ENCODE assay signal across 1 cellular context in the genomic region with DNA sequence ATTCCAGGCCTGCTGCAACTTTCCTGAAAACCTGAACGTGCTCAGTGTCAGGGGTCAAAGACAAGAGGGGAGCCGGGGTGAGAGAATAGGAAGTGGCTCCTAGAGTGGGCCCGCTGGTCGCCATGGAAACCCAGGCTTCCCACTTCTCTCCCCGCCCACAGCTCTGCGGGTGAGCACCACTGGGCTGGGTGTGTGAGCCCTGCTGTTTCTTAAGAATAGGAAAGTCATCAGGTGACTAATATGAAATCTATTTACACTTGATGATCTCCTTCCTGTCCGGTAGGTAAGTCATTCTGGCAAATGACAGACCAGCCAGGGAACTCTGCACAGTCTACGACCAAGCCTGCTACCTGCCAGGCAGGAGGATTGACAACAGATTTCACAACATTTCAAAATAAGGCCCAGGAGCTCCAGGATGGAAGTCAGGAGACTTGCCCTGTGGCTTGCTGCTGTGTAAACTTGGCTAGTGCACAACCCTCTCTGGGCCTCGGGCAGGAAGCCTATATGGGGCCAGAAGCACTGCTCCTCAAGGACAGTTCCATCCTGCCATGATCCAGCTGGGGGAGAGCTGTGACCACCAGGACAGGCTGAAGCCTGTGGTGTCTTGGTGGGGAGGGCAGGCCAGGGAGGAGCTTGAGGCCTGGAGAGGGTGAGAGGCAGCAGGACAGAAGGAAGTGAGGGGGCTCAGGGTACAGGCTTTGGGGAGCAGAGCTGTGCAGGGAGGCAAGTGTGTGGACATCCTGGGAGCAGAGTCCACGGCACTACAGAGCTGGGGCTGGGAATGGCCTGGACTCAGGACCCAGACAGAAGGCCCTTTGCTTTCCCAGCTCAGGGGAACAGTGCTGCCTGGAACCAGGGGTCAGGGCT.
TF ChIP-seq lines count a peak whose summit lies in the region.

No MANE protein-coding gene starts in this region.

TF ChIP-seq in GM12878, 131 proteins besides CTCF, POLR2A, EP300 and RAD21 (continued from another document and continues in another):
- TF ChIP-seq SPI1 (IDR thresholded peaks at IDR 0.05; ENCODE audit: borderline replicate concordance, insufficient read depth, low read depth, low read length) (peak; percentile 77), RB1 (IDR thresholded peaks at IDR 0.05; ENCODE audit: borderline replicate concordance) (no peak), BHLHE40 (IDR thresholded peaks at IDR 0.05; ENCODE audit: borderline replicate concordance in 1 of 2, low read depth in 2 of 2, low read length in 1 of 2) (peak; percentile 71 to 81; a peak in 3 of 4 replicates), RFX5 (IDR thresholded peaks at IDR 0.05; ENCODE audit: low read depth, low read length) (no peak), ZNF24 (IDR thresholded peaks at IDR 0.05) (no peak; the same call in 1 of the 2 replicates), PAX8 (IDR thresholded peaks at IDR 0.05) (no peak), EED (IDR thresholded peaks at IDR 0.05; ENCODE audit: low read depth) (no peak; the same call in 1 of the 2 replicates), HDAC6 (IDR thresholded peaks at IDR 0.05; ENCODE audit: unreplicated experiment) (no peak), SP1 (IDR thresholded peaks at IDR 0.05; ENCODE audit: low read depth, low read length) (no peak), GATAD2B (conservative IDR thresholded peaks at IDR 0.05; ENCODE audit: low read depth) (peak; percentile 50; the same call in 1 of the 2 replicates), ETV6 (conservative IDR thresholded peaks at IDR 0.05 in 1 of 2, IDR thresholded peaks at IDR 0.05 in 1 of 2; ENCODE audit: borderline replicate concordance in 1 of 2, low read depth in 1 of 2) (no peak), TBL1XR1 (IDR thresholded peaks at IDR 0.05; ENCODE audit: low read depth, low read length) (no peak), TCF3 (IDR thresholded peaks at IDR 0.05; ENCODE audit: borderline replicate concordance, insufficient read depth, low read depth, low read length) (no peak), BCL11A (IDR thresholded peaks at IDR 0.05; ENCODE audit: low read depth, low read length) (no peak), ZSCAN29 (IDR thresholded peaks at IDR 0.05) (no peak), MTA2 (IDR thresholded peaks at IDR 0.05; ENCODE audit: low read depth) (peak; percentile 48), CBX5 (IDR thresholded peaks at IDR 0.05; ENCODE audit: low read depth) (no peak), EZH2 (IDR thresholded peaks at IDR 0.05; ENCODE audit: borderline replicate concordance, control insufficient read depth, low read depth, low read length) (no peak), MXI1 (IDR thresholded peaks at IDR 0.05; ENCODE audit: low read depth, low read length) (no peak; the same call in 1 of the 2 replicates), NR2C2 (IDR thresholded peaks at IDR 0.05; ENCODE audit: borderline replicate concordance, control insufficient read depth, insufficient read length, low read depth) (no peak), RAD51 (IDR thresholded peaks at IDR 0.05) (peak; percentile 59; the same call in 1 of the 2 replicates), CHD2 (IDR thresholded peaks at IDR 0.05; ENCODE audit: borderline replicate concordance, low read depth, low read length) (no peak), IRF4 (IDR thresholded peaks at IDR 0.05; ENCODE audit: low read depth, low read length) (no peak), CREM (IDR thresholded peaks at IDR 0.05; ENCODE audit: low read depth) (no peak), HDGF (IDR thresholded peaks at IDR 0.05) (no peak), FOS (IDR thresholded peaks at IDR 0.05; ENCODE audit: borderline replicate concordance, extremely low read depth, insufficient read length) (no peak), WRNIP1 (IDR thresholded peaks at IDR 0.05; ENCODE audit: borderline replicate concordance, low read depth, low read length) (no peak), MYB (IDR thresholded peaks at IDR 0.05; ENCODE audit: borderline replicate concordance, low read depth, low read length) (no peak), STAT3 (IDR thresholded peaks at IDR 0.05; ENCODE audit: low read depth, low read length) (no peak), KLF5 (IDR thresholded peaks at IDR 0.05; ENCODE audit: partially characterized antibody) (no peak), SMAD1 (IDR thresholded peaks at IDR 0.05; ENCODE audit: low read depth, partially characterized antibody) (no peak), HCFC1 (IDR thresholded peaks at IDR 0.05; ENCODE audit: low read length) (no peak)
- TF ChIP-seq, protein P1, sequence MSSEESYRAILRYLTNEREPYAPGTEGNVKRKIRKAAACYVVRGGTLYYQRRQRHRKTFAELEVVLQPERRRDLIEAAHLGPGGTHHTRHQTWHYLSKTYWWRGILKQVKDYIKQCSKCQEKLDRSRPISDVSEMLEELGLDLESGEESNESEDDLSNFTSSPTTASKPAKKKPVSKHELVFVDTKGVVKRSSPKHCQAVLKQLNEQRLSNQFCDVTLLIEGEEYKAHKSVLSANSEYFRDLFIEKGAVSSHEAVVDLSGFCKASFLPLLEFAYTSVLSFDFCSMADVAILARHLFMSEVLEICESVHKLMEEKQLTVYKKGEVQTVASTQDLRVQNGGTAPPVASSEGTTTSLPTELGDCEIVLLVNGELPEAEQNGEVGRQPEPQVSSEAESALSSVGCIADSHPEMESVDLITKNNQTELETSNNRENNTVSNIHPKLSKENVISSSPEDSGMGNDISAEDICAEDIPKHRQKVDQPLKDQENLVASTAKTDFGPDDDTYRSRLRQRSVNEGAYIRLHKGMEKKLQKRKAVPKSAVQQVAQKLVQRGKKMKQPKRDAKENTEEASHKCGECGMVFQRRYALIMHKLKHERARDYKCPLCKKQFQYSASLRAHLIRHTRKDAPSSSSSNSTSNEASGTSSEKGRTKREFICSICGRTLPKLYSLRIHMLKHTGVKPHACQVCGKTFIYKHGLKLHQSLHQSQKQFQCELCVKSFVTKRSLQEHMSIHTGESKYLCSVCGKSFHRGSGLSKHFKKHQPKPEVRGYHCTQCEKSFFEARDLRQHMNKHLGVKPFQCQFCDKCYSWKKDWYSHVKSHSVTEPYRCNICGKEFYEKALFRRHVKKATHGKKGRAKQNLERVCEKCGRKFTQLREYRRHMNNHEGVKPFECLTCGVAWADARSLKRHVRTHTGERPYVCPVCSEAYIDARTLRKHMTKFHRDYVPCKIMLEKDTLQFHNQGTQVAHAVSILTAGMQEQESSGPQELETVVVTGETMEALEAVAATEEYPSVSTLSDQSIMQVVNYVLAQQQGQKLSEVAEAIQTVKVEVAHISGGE (CRISPR knock-in tag; IDR thresholded peaks at IDR 0.05): no peak
- TF ChIP-seq, protein P2, sequence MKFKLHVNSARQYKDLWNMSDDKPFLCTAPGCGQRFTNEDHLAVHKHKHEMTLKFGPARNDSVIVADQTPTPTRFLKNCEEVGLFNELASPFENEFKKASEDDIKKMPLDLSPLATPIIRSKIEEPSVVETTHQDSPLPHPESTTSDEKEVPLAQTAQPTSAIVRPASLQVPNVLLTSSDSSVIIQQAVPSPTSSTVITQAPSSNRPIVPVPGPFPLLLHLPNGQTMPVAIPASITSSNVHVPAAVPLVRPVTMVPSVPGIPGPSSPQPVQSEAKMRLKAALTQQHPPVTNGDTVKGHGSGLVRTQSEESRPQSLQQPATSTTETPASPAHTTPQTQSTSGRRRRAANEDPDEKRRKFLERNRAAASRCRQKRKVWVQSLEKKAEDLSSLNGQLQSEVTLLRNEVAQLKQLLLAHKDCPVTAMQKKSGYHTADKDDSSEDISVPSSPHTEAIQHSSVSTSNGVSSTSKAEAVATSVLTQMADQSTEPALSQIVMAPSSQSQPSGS (IDR thresholded peaks at IDR 0.05; ENCODE audit: low read length): no peak
- TF ChIP-seq, protein P3, sequence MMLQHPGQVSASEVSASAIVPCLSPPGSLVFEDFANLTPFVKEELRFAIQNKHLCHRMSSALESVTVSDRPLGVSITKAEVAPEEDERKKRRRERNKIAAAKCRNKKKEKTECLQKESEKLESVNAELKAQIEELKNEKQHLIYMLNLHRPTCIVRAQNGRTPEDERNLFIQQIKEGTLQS (IDR thresholded peaks at IDR 0.05; ENCODE audit: borderline replicate concordance, extremely low read depth, low read depth, low read length): no peak
- TF ChIP-seq, protein P4, sequence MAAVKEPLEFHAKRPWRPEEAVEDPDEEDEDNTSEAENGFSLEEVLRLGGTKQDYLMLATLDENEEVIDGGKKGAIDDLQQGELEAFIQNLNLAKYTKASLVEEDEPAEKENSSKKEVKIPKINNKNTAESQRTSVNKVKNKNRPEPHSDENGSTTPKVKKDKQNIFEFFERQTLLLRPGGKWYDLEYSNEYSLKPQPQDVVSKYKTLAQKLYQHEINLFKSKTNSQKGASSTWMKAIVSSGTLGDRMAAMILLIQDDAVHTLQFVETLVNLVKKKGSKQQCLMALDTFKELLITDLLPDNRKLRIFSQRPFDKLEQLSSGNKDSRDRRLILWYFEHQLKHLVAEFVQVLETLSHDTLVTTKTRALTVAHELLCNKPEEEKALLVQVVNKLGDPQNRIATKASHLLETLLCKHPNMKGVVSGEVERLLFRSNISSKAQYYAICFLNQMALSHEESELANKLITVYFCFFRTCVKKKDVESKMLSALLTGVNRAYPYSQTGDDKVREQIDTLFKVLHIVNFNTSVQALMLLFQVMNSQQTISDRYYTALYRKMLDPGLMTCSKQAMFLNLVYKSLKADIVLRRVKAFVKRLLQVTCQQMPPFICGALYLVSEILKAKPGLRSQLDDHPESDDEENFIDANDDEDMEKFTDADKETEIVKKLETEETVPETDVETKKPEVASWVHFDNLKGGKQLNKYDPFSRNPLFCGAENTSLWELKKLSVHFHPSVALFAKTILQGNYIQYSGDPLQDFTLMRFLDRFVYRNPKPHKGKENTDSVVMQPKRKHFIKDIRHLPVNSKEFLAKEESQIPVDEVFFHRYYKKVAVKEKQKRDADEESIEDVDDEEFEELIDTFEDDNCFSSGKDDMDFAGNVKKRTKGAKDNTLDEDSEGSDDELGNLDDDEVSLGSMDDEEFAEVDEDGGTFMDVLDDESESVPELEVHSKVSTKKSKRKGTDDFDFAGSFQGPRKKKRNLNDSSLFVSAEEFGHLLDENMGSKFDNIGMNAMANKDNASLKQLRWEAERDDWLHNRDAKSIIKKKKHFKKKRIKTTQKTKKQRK (IDR thresholded peaks at IDR 0.05; ENCODE audit: low read depth, low read length): no peak
- TF ChIP-seq, protein P5, sequence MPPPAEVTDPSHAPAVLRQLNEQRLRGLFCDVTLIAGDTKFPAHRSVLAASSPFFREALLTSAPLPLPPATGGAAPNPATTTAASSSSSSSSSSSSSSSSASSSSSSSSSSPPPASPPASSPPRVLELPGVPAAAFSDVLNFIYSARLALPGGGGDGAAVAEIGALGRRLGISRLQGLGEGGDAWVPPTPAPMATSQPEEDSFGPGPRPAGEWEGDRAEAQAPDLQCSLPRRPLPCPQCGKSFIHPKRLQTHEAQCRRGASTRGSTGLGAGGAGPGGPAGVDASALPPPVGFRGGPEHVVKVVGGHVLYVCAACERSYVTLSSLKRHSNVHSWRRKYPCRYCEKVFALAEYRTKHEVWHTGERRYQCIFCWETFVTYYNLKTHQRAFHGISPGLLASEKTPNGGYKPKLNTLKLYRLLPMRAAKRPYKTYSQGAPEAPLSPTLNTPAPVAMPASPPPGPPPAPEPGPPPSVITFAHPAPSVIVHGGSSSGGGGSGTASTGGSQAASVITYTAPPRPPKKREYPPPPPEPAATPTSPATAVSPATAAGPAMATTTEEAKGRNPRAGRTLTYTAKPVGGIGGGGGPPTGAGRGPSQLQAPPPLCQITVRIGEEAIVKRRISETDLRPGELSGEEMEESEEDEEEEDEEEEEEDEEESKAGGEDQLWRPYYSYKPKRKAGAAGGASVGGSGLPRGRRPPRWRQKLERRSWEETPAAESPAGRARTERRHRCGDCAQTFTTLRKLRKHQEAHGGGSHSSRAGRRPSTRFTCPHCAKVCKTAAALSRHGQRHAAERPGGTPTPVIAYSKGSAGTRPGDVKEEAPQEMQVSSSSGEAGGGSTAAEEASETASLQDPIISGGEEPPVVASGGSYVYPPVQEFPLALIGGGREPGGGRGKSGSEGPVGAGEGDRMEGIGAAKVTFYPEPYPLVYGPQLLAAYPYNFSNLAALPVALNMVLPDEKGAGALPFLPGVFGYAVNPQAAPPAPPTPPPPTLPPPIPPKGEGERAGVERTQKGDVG (CRISPR knock-in tag; IDR thresholded peaks at IDR 0.05): no peak
- TF ChIP-seq, protein P6, sequence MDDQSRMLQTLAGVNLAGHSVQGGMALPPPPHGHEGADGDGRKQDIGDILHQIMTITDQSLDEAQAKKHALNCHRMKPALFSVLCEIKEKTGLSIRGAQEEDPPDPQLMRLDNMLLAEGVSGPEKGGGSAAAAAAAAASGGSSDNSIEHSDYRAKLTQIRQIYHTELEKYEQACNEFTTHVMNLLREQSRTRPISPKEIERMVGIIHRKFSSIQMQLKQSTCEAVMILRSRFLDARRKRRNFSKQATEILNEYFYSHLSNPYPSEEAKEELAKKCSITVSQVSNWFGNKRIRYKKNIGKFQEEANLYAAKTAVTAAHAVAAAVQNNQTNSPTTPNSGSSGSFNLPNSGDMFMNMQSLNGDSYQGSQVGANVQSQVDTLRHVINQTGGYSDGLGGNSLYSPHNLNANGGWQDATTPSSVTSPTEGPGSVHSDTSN (IDR thresholded peaks at IDR 0.05; ENCODE audit: insufficient replicate concordance, low read depth, low read length): no peak
- TF ChIP-seq, protein P7, sequence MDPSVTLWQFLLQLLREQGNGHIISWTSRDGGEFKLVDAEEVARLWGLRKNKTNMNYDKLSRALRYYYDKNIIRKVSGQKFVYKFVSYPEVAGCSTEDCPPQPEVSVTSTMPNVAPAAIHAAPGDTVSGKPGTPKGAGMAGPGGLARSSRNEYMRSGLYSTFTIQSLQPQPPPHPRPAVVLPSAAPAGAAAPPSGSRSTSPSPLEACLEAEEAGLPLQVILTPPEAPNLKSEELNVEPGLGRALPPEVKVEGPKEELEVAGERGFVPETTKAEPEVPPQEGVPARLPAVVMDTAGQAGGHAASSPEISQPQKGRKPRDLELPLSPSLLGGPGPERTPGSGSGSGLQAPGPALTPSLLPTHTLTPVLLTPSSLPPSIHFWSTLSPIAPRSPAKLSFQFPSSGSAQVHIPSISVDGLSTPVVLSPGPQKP (IDR thresholded peaks at IDR 0.05; ENCODE audit: low read depth, low read length): no peak
- TF ChIP-seq, protein P8, sequence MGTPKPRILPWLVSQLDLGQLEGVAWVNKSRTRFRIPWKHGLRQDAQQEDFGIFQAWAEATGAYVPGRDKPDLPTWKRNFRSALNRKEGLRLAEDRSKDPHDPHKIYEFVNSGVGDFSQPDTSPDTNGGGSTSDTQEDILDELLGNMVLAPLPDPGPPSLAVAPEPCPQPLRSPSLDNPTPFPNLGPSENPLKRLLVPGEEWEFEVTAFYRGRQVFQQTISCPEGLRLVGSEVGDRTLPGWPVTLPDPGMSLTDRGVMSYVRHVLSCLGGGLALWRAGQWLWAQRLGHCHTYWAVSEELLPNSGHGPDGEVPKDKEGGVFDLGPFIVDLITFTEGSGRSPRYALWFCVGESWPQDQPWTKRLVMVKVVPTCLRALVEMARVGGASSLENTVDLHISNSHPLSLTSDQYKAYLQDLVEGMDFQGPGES (IDR thresholded peaks at IDR 0.05): no peak
- TF ChIP-seq, protein P9, sequence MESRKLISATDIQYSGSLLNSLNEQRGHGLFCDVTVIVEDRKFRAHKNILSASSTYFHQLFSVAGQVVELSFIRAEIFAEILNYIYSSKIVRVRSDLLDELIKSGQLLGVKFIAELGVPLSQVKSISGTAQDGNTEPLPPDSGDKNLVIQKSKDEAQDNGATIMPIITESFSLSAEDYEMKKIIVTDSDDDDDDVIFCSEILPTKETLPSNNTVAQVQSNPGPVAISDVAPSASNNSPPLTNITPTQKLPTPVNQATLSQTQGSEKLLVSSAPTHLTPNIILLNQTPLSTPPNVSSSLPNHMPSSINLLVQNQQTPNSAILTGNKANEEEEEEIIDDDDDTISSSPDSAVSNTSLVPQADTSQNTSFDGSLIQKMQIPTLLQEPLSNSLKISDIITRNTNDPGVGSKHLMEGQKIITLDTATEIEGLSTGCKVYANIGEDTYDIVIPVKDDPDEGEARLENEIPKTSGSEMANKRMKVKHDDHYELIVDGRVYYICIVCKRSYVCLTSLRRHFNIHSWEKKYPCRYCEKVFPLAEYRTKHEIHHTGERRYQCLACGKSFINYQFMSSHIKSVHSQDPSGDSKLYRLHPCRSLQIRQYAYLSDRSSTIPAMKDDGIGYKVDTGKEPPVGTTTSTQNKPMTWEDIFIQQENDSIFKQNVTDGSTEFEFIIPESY (IDR thresholded peaks at IDR 0.05): no peak
